ENCODE assay signal across 8 cellular contexts in genomic region chr16:88737298-88738166, GRCh38. TPM values are rescaled to one million over a fixed set of nuclear protein-coding genes. Genes with fewer than 3 reads are reported as not detected.
DNase-seq lines count a peak whose midpoint lies in the region; ATAC-seq and TF ChIP-seq lines count a peak whose summit lies in the region.

No MANE protein-coding gene starts in this region.

- peak overlapping the region; percentile 6 to 90 (median 86) for H3K4me2 ChIP-seq in BLaER1 treated with 17β-estradiol and CSF1 and Interleukin-3, amounts not matched to agents 10 nM and 100 nM

- H4K20me1 ChIP-seq in BLaER1 treated with 17β-estradiol and CSF1 and Interleukin-3, amounts not matched to agents 10 nM and 100 nM, result peaks cover 29 to 100% (median 88%) of the 10 kb centered on the region in 11 experiments; a peak in 21 of 22 replicates

- H3K4me3 ChIP-seq in BLaER1 treated with 17β-estradiol and CSF1 and Interleukin-3, amounts not matched to agents 10 nM and 100 nM, result no peak overlapping the region; a peak in 1 of 20 replicates
- H3K4me3 ChIP-seq in NB4 (ENCODE audit: low read depth, low read length) (no peak overlapping the region), right lobe of liver (no peak overlapping the region)

- peak; percentile 66 for ATAC-seq in GM19025 (IDR thresholded peaks at IDR 0.05; ENCODE audit: low read depth, unreplicated experiment)
- peak; percentile 56 to 87 (median 82) for ATAC-seq in right lobe of liver

- DNase-seq in NB4 (ENCODE audit: low read depth), result peak; percentile 86
- peak; percentile 57 to 76 for DNase-seq in activated CD4-positive, alpha-beta T cell treated with anti-CD3 and anti-CD28 coated beads for 4 hours
- DNase-seq in cerebellar cortex (ENCODE audit: low spot score), result peak; percentile 63
- DNase-seq in right lobe of liver, result peak in 2 of 3 donors; percentile 75 to 81
- DNase-seq in stimulated activated CD8-positive, alpha-beta memory T cell treated with anti-CD3 and anti-CD28 coated beads, Interleukin-12 subunit alpha, Interleukin-12 subunit beta, amount 100 ng/mL, for 4 hours (ENCODE audit: low read depth), result peak; percentile 64
- no peak for DNase-seq in GOT3 (lab: John Stamatoyannopoulos, UW)

- 13% methylated on average over 6 of the region's 54 CpGs for WGBS in right lobe of liver (ENCODE audit: insufficient coverage, low coverage, low lambda C conversion rate, missing lambda C conversion rate)

- intact Hi-C loops in right lobe of liver (cut with DNase I), result no loop called here

- peak; percentile 73 for TF ChIP-seq CTCF in NB4 (IDR thresholded peaks at IDR 0.05; ENCODE audit: low read depth, low read length)
- peak; percentile 84 to 99 (median 97) for TF ChIP-seq CTCF in right lobe of liver (IDR thresholded peaks at IDR 0.05)

- peaks cover 59 to 92% (median 79%) of the 10 kb centered on the region in 11 experiments for H3K36me3 ChIP-seq in BLaER1 treated with 17β-estradiol and CSF1 and Interleukin-3, amounts not matched to agents 10 nM and 100 nM
- peaks cover 0 to 21% (median 7%) of the 10 kb centered on the region in 4 donors for H3K36me3 ChIP-seq in right lobe of liver

- peak overlapping the region in 5 of 11 experiments; percentile 28 to 67 (median 41); a peak in 5 of 22 replicates for H3K9ac ChIP-seq in BLaER1 treated with 17β-estradiol and CSF1 and Interleukin-3, amounts not matched to agents 10 nM and 100 nM

- H3K27me3 ChIP-seq in BLaER1 treated with 17β-estradiol and CSF1 and Interleukin-3, amounts not matched to agents 10 nM and 100 nM, result no peaks in the 10 kb centered on the region
- H3K27me3 ChIP-seq in right lobe of liver, result no peaks in the 10 kb centered on the region

- peak overlapping the region in 2 of 11 experiments; percentile 32 to 46; a peak in 2 of 22 replicates for H3K27ac ChIP-seq in BLaER1 treated with 17β-estradiol and CSF1 and Interleukin-3, amounts not matched to agents 10 nM and 100 nM
- no peak overlapping the region for H3K27ac ChIP-seq in right lobe of liver

- peak; percentile 14 for TF ChIP-seq POLR2A in NB4 (IDR thresholded peaks at IDR 0.05; ENCODE audit: extremely low read depth, insufficient read length)
- no peak for TF ChIP-seq POLR2A in right lobe of liver (IDR thresholded peaks at IDR 0.05)

- no peaks in the 10 kb centered on the region for H3K9me3 ChIP-seq in BLaER1 treated with 17β-estradiol and CSF1 and Interleukin-3, amounts not matched to agents 10 nM and 100 nM (replicated peaks in 1 of 11)
- no peaks in the 10 kb centered on the region for H3K9me3 ChIP-seq in right lobe of liver

- H3K4me1 ChIP-seq in BLaER1 treated with 17β-estradiol and CSF1 and Interleukin-3, amounts not matched to agents 10 nM and 100 nM, result peaks cover 18 to 55% (median 41%) of the 10 kb centered on the region in 10 experiments
- H3K4me1 ChIP-seq in right lobe of liver, result no peaks in the 10 kb centered on the region

RNA-seq across cellular contexts. Expression of gene CTU2, which starts 31.2 kb away (rescaled TPM):
- 1 to 10 TPM; 5.0 to 9.5 (median 8.2) TPM for total RNA-seq in right lobe of liver

RNA-seq across cellular contexts. Expression of gene RNF166, which starts 31.3 kb away (rescaled TPM):
- total RNA-seq in right lobe of liver, result 10 to 100 TPM in 2 of 6 experiments, 1 to 10 TPM in 4; 8.1 to 12.8 (median 10.0) TPM

RNA-seq across cellular contexts. Expression of gene PIEZO1, which starts 47.5 kb away (rescaled TPM):
- total RNA-seq in right lobe of liver, result 10 to 100 TPM; 48.9 to 91.9 (median 64.4) TPM

RNA-seq across cellular contexts. Expression of gene SNAI3, which starts 51.2 kb away (rescaled TPM):
- total RNA-seq in right lobe of liver, result under 1 TPM; 0.15 to 0.98 (median 0.35) TPM
